ENCODE assay signal across 8 cellular contexts in the genomic region with DNA sequence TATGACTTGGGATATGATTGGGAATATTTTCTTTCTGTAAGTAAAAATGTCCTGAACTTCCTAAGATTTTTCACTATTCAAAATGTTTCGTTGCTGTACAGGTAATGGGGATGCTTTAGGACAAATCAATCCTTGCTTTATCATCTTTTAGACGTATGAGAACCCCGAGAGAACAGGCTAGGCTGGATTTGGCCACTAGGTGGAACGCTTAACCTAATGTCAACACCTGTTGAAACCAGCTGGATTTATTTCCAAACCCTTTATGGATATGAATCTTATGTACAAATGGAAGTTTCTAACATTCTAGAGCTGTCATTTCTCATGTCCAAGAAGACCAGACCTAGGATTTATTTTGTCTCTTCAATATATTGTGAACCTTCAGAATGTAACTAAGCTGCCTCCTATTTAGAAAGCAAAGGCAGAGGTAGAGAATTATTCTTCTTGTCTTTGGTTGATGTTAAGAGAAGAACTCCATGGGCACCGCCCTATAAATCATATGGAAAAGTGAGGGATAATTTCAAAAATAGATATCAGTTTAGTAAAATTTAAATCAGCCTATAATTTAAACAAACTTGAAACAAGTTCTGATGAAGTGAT.
A peak's percentile ranks its signal among the peaks of the same experiment; 100 is the strongest.
DNase-seq lines count a peak whose midpoint lies in the region; ATAC-seq and TF ChIP-seq lines count a peak whose summit lies in the region.

No MANE protein-coding gene starts in this region.

- no TSS peak for BruUV-seq in mammary epithelial cell (replicated peaks; lab: Mats Ljungman, UMichigan)

- no peaks in the 10 kb centered on the region for H3K4me1 Mint-ChIP-seq in activated T-helper 2 cell treated with anti-CD3 and anti-CD28 coated beads, Interferon-gamma antibody, Interleukin-2, Interleukin-4, amounts not matched to agents 10 μg/mL and 5 μg/mL and 100 μg/mL, durations not matched to agents 14 hours and 24 hours and 36 hours (ENCODE audit: low read depth)

- dilution Hi-C loops in mammary epithelial cell (cut with HindIII; ENCODE audit: low sequenced_read_pairs), result loop anchor here (10.0 kb wide), 1 partner anchor 538 kb away; no protein-coding TSS in a partner anchor

- ATAC-seq in GM18519 (IDR thresholded peaks at IDR 0.05; ENCODE audit: low FRiP score, unreplicated experiment), result peak; percentile 72
- ATAC-seq in HG03139 (IDR thresholded peaks at IDR 0.05; ENCODE audit: unreplicated experiment), result peak; percentile 75
- ATAC-seq in GM18858 (IDR thresholded peaks at IDR 0.05; ENCODE audit: unreplicated experiment), result no peak

- no peak overlapping the region for H2AFZ ChIP-seq in mammary epithelial cell (ENCODE audit: low read depth, low read length)

- no peak overlapping the region for H3K4me2 ChIP-seq in mammary epithelial cell (ENCODE audit: insufficient read depth, low read depth, low read length)

- no peaks in the 10 kb centered on the region for H3K9me3 ChIP-seq in mammary epithelial cell (replicated peaks; ENCODE audit: insufficient read depth, low read length)

- H3K27ac ChIP-seq in C4-2B (no peak overlapping the region), mammary epithelial cell (ENCODE audit: insufficient read depth, low read depth, low read length) (no peak overlapping the region)

- no peaks in the 10 kb centered on the region for H3K36me3 Mint-ChIP-seq in activated T-helper 2 cell treated with anti-CD3 and anti-CD28 coated beads, Interferon-gamma antibody, Interleukin-2, Interleukin-4, amounts not matched to agents 10 μg/mL and 5 μg/mL and 100 μg/mL, durations not matched to agents 14 hours and 24 hours and 36 hours (ENCODE audit: low read depth)

- no peaks in the 10 kb centered on the region for H3K9me3 Mint-ChIP-seq in activated T-helper 2 cell treated with anti-CD3 and anti-CD28 coated beads, Interferon-gamma antibody, Interleukin-2, Interleukin-4, amounts not matched to agents 10 μg/mL and 5 μg/mL and 100 μg/mL, durations not matched to agents 14 hours and 24 hours and 36 hours

- peaks cover 3% of the 10 kb centered on the region for H3K4me1 ChIP-seq in mammary epithelial cell (ENCODE audit: insufficient read depth, low read length)

- H3K27me3 Mint-ChIP-seq in activated T-helper 2 cell treated with anti-CD3 and anti-CD28 coated beads, Interferon-gamma antibody, Interleukin-2, Interleukin-4, amounts not matched to agents 10 μg/mL and 5 μg/mL and 100 μg/mL, durations not matched to agents 14 hours and 24 hours and 36 hours (ENCODE audit: low read depth), result peaks cover 47% of the 10 kb centered on the region

- TF ChIP-seq CTCF in C4-2B (conservative IDR thresholded peaks at IDR 0.05) (peak; percentile 78), mammary epithelial cell (conservative IDR thresholded peaks at IDR 0.05 in 1 of 2, IDR thresholded peaks at IDR 0.05 in 1 of 2; ENCODE audit: extremely low read depth in 1 of 2, insufficient read depth in 1 of 2, low read depth in 1 of 2, low read length in 2 of 2) (peak; percentile 87 to 90)

- no peaks in the 10 kb centered on the region for H3K36me3 ChIP-seq in mammary epithelial cell (ENCODE audit: insufficient read depth, low read length)

- 15% methylated on average over 5 of the region's 5 CpGs for WGBS in mammary epithelial cell (ENCODE audit: low coverage, missing lambda C conversion rate)

- H3K4me3 ChIP-seq in mammary epithelial cell (replicated peaks in 1 of 3; ENCODE audit: insufficient read depth in 1 of 3, low read depth in 2 of 3, low read length in 3 of 3), result no peak overlapping the region

- H3K4me3 Mint-ChIP-seq in activated T-helper 2 cell treated with anti-CD3 and anti-CD28 coated beads, Interferon-gamma antibody, Interleukin-2, Interleukin-4, amounts not matched to agents 10 μg/mL and 5 μg/mL and 100 μg/mL, durations not matched to agents 14 hours and 24 hours and 36 hours (ENCODE audit: low read depth), result no peak overlapping the region

- H3K79me2 ChIP-seq in mammary epithelial cell (ENCODE audit: insufficient read depth, low read length), result no peaks in the 10 kb centered on the region

- DNase-seq in NCI-H2227 treated with DMSO at 0.1 percent for 48 hours (lab: John Stamatoyannopoulos, UW) (peak; percentile 55), mammary epithelial cell (peak; percentile 47), midbrain (lab: John Stamatoyannopoulos, UW) (peak; percentile 37)
- DNase-seq in activated T-helper 2 cell treated with anti-CD3 and anti-CD28 coated beads, Interferon-gamma antibody, Interleukin-2, Interleukin-4, amounts not matched to agents 10 μg/mL and 5 μg/mL and 100 μg/mL, durations not matched to agents 14 hours and 24 hours and 36 hours (ENCODE audit: low spot score), result no peak

- peaks cover 6% of the 10 kb centered on the region for H3K27me3 ChIP-seq in mammary epithelial cell (ENCODE audit: insufficient read depth, low read length)

- no peaks in the 10 kb centered on the region for H4K20me1 ChIP-seq in mammary epithelial cell (ENCODE audit: insufficient read depth, low read length)

- no peak overlapping the region for H3K9ac ChIP-seq in mammary epithelial cell (ENCODE audit: insufficient read depth, low read length)

- H3K27ac Mint-ChIP-seq in activated T-helper 2 cell treated with anti-CD3 and anti-CD28 coated beads, Interferon-gamma antibody, Interleukin-2, Interleukin-4, amounts not matched to agents 10 μg/mL and 5 μg/mL and 100 μg/mL, durations not matched to agents 14 hours and 24 hours and 36 hours, result no peak overlapping the region

- intact Hi-C loops in mammary epithelial cell (cut with micrococcal nuclease), result loop anchor here (1.0 to 10.0 kb wide), 5 partner anchors 66 to 418 kb away; no protein-coding TSS in a partner anchor
- intact Hi-C loops in activated T-helper 2 cell treated with anti-CD3 and anti-CD28 coated beads, Interferon-gamma antibody, Interleukin-2, Interleukin-4, amounts not matched to agents 10 μg/mL and 5 μg/mL and 100 μg/mL, durations not matched to agents 14 hours and 24 hours and 36 hours (cut with micrococcal nuclease), result no loop called here

- in situ Hi-C loops in mammary epithelial cell (cut with MboI; ENCODE audit: low sequenced_read_pairs in 2 of 2), result loop anchor here (10.0 kb wide), 1 partner anchor 418 kb away; no protein-coding TSS in a partner anchor

- CTCF ChIA-PET in mammary epithelial cell (lab: Charles Lee; ENCODE audit: low non-redundant PET), result interaction anchor here (0.7 to 0.9 kb wide), 6 partner anchors 14 to 553 kb away, joined by 3 to 4 read pairs (median 4); no protein-coding TSS in a partner anchor
